In genomic region chr1:46132529-46133180, GRCh38 we compare ENCODE assay signal across 1 cellular context.
TF ChIP-seq lines count a peak whose summit lies in the region.

TSS of gene PIK3R3 (minus strand) at chr1:46132629. CDS start at chr1:46131952, 677 bp downstream.

TF ChIP-seq in HepG2, 621 proteins besides CTCF, POLR2A, EP300 and RAD21 (continued from another document and continues in another):
- TF ChIP-seq ZNF781 (CRISPR knock-in tag; IDR thresholded peaks at IDR 0.05; ENCODE audit: borderline replicate concordance, not compliant biosample characterization) = peak; percentile 99
- TF ChIP-seq ZBTB43 (CRISPR knock-in tag; conservative IDR thresholded peaks at IDR 0.05) = peak; percentile 97
- TF ChIP-seq ZNF724P (CRISPR knock-in tag; IDR thresholded peaks at IDR 0.05; ENCODE audit: borderline replicate concordance) = peak; percentile 96; the same call in 1 of the 2 replicates
- peak; percentile 90; the same call in 1 of the 2 replicates for TF ChIP-seq KIAA2018 (CRISPR knock-in tag; IDR thresholded peaks at IDR 0.05; ENCODE audit: borderline replicate concordance)
- TF ChIP-seq, protein P1, sequence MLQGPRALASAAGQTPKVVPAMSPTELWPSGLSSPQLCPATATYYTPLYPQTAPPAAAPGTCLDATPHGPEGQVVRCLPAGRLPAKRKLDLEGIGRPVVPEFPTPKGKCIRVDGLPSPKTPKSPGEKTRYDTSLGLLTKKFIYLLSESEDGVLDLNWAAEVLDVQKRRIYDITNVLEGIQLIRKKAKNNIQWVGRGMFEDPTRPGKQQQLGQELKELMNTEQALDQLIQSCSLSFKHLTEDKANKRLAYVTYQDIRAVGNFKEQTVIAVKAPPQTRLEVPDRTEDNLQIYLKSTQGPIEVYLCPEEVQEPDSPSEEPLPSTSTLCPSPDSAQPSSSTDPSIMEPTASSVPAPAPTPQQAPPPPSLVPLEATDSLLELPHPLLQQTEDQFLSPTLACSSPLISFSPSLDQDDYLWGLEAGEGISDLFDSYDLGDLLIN (CRISPR knock-in tag; IDR thresholded peaks at IDR 0.05; ENCODE audit: borderline replicate concordance) = 0 out of 2 replicates have a peak, but pooled peaks have one; percentile 39
- TF ChIP-seq ZNF33B (CRISPR knock-in tag; IDR thresholded peaks at IDR 0.05) = peak; percentile 99; the same call in 1 of the 2 replicates
- no peak for TF ChIP-seq ATM (IDR thresholded peaks at IDR 0.05; ENCODE audit: borderline replicate concordance)
- TF ChIP-seq ZNF552 (CRISPR knock-in tag; IDR thresholded peaks at IDR 0.05; ENCODE audit: borderline replicate concordance) = peak; percentile 96; the same call in 1 of the 2 replicates
- no peak; the same call in none of the 2 replicates for TF ChIP-seq YEATS4 (CRISPR knock-in tag; IDR thresholded peaks at IDR 0.05; ENCODE audit: borderline replicate concordance)
- no peak for TF ChIP-seq HCFC1 (IDR thresholded peaks at IDR 0.05; ENCODE audit: low read depth, low read length)
- TF ChIP-seq, protein P2, sequence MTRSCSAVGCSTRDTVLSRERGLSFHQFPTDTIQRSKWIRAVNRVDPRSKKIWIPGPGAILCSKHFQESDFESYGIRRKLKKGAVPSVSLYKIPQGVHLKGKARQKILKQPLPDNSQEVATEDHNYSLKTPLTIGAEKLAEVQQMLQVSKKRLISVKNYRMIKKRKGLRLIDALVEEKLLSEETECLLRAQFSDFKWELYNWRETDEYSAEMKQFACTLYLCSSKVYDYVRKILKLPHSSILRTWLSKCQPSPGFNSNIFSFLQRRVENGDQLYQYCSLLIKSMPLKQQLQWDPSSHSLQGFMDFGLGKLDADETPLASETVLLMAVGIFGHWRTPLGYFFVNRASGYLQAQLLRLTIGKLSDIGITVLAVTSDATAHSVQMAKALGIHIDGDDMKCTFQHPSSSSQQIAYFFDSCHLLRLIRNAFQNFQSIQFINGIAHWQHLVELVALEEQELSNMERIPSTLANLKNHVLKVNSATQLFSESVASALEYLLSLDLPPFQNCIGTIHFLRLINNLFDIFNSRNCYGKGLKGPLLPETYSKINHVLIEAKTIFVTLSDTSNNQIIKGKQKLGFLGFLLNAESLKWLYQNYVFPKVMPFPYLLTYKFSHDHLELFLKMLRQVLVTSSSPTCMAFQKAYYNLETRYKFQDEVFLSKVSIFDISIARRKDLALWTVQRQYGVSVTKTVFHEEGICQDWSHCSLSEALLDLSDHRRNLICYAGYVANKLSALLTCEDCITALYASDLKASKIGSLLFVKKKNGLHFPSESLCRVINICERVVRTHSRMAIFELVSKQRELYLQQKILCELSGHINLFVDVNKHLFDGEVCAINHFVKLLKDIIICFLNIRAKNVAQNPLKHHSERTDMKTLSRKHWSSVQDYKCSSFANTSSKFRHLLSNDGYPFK (CRISPR knock-in tag; IDR thresholded peaks at IDR 0.05; ENCODE audit: borderline replicate concordance) = peak; percentile 91
- peak; percentile 99 for TF ChIP-seq RFXAP (CRISPR knock-in tag; IDR thresholded peaks at IDR 0.05; ENCODE audit: borderline replicate concordance)
- TF ChIP-seq, protein P3, sequence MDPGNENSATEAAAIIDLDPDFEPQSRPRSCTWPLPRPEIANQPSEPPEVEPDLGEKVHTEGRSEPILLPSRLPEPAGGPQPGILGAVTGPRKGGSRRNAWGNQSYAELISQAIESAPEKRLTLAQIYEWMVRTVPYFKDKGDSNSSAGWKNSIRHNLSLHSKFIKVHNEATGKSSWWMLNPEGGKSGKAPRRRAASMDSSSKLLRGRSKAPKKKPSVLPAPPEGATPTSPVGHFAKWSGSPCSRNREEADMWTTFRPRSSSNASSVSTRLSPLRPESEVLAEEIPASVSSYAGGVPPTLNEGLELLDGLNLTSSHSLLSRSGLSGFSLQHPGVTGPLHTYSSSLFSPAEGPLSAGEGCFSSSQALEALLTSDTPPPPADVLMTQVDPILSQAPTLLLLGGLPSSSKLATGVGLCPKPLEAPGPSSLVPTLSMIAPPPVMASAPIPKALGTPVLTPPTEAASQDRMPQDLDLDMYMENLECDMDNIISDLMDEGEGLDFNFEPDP (CRISPR knock-in tag; conservative IDR thresholded peaks at IDR 0.05) = peak; percentile 99
- TF ChIP-seq ARID3A (IDR thresholded peaks at IDR 0.05; ENCODE audit: low read depth, low read length) = no peak
- peak; percentile 67; the same call in 1 of the 2 replicates for TF ChIP-seq HDAC1 (CRISPR knock-in tag; IDR thresholded peaks at IDR 0.05)
- no peak for TF ChIP-seq SIX1 (CRISPR knock-in tag; IDR thresholded peaks at IDR 0.05; ENCODE audit: borderline replicate concordance)
- TF ChIP-seq, protein P4, sequence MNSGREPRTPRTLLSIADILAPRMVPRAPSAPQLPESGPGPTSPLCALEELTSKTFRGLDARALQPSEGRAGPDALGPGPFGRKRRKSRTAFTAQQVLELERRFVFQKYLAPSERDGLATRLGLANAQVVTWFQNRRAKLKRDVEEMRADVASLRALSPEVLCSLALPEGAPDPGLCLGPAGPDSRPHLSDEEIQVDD (CRISPR knock-in tag; IDR thresholded peaks at IDR 0.05; ENCODE audit: borderline replicate concordance) = peak; percentile 97; the same call in 1 of the 2 replicates
- peak; percentile 94 for TF ChIP-seq ZNF225 (CRISPR knock-in tag; IDR thresholded peaks at IDR 0.05)
- TF ChIP-seq PRDM15 (CRISPR knock-in tag; IDR thresholded peaks at IDR 0.05) = peak; percentile 83; the same call in 1 of the 2 replicates
- peak; percentile 94 for TF ChIP-seq NCOA1 (CRISPR knock-in tag; IDR thresholded peaks at IDR 0.05)
- no peak for TF ChIP-seq MAFG (CRISPR knock-in tag; IDR thresholded peaks at IDR 0.05)
- peak; percentile 93 to 98; a peak in 3 of 4 replicates for TF ChIP-seq KLF16 (CRISPR knock-in tag; IDR thresholded peaks at IDR 0.05)
- TF ChIP-seq NBN (conservative IDR thresholded peaks at IDR 0.05) = no peak
- TF ChIP-seq GATAD1 (CRISPR knock-in tag; IDR thresholded peaks at IDR 0.05) = peak; percentile 79
- TF ChIP-seq MEIS2 (CRISPR knock-in tag; IDR thresholded peaks at IDR 0.05) = peak; percentile 76; the same call in 1 of the 2 replicates
- TF ChIP-seq ZSCAN21 (CRISPR knock-in tag; IDR thresholded peaks at IDR 0.05; ENCODE audit: borderline replicate concordance) = peak; percentile 97; the same call in 1 of the 2 replicates
- peak; percentile 57 for TF ChIP-seq ZBTB10 (CRISPR knock-in tag; IDR thresholded peaks at IDR 0.05; ENCODE audit: borderline replicate concordance)
- no peak for TF ChIP-seq ZNF556 (CRISPR knock-in tag; IDR thresholded peaks at IDR 0.05; ENCODE audit: borderline replicate concordance)
